ENCODE assay signal across 8 cellular contexts in the genomic region with DNA sequence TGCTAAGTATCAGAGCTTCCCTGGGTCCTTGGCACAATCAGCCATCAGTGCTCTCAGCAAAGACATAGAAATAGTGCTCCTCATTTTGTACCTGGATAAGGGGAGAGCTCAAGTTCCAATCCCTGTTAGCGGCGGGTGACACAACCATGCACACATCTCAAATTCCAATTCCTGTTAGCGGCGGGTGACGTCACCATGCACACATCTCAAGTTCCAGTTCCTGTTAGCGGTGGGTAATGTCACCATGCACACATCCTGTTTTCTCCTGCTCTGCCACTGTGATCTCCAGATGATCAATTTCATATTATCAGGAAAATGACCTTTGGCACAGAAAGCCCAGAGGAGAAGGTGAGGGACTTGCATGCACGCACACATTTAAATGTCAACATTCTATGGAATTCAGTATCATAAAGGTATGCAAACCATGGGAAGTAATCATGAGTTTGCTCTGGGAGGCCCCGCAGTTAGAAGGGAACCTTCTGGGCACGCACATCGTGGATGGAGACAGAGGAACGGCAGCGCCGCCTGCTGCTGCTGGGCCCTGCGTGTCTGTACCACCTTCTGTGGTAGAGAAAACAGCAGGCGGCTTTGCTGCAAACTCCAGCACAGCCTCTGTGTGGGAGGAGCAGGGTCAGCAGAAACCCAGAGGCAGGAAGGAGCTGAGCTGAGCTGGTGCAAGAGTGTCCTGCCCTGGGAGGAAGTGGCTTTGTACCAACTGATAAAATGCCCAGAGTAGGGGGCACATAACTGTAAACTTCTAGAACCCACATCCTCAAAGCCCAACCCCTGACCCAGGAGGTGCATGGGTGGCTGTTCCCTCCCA.
A peak's percentile ranks its signal among the peaks of the same experiment; 100 is the strongest.
DNase-seq lines count a peak whose midpoint lies in the region; ATAC-seq and TF ChIP-seq lines count a peak whose summit lies in the region.

No MANE protein-coding gene starts in this region.

- BruUV-seq in PC-9 (replicated peaks; lab: Mats Ljungman, UMichigan) = no TSS peak

- no peak overlapping the region for H4K91ac ChIP-seq in neuronal stem cell (ENCODE audit: low read depth, low read length, poor library complexity)

- peak; percentile 79 for ATAC-seq in CD4-positive, alpha-beta T cell (ENCODE audit: poor library complexity)
- ATAC-seq in GM19395 (IDR thresholded peaks at IDR 0.05; ENCODE audit: unreplicated experiment) (peak; percentile 79), HG03520 (IDR thresholded peaks at IDR 0.05; ENCODE audit: unreplicated experiment) (peak; percentile 83)

- no peak overlapping the region for H4K8ac ChIP-seq in neuronal stem cell (ENCODE audit: low read depth, low read length)

- H3K4me3 Mint-ChIP-seq in CD4-positive, alpha-beta T cell = peak overlapping the region; percentile 61
- peak overlapping the region; percentile 72 for H3K4me3 Mint-ChIP-seq in activated T-helper 1 cell treated with anti-CD3 and anti-CD28 coated beads, Interleukin-12 subunit alpha, Interleukin-12 subunit beta, Interleukin-2, Interleukin-4 antibody, amounts not matched to agents 30 ng/mL and 10 ng/mL and 1 ng/mL, durations not matched to agents 14 hours and 24 hours and 36 hours

- H3K4ac ChIP-seq in neuronal stem cell (ENCODE audit: low read length) = no peak overlapping the region

- H3K9me2 ChIP-seq in PC-9 (ENCODE audit: insufficient read depth) = no peaks in the 10 kb centered on the region

- POLR2A ChIA-PET in CD4-positive, alpha-beta T cell (lab: Charles Lee) = interaction anchor here (0.5 to 4.2 kb wide), 24 partner anchors 8 to 333 kb away, joined by 3 to 24 read pairs (median 4); a partner anchor contains a TSS
- POLR2A ChIA-PET in PC-9 (lab: Charles Lee; ENCODE audit: unreplicated experiment) = interaction anchor here (0.5 to 0.7 kb wide), 4 partner anchors 10 to 79 kb away, joined by 4 to 7 read pairs (median 5); no protein-coding TSS in a partner anchor

- intact Hi-C loops in CD4-positive, alpha-beta T cell (cut with DNase I, micrococcal nuclease) = loop anchor here (1.0 to 10.0 kb wide), 6 partner anchors 8 to 230 kb away; a partner anchor contains a TSS
- intact Hi-C loops in PC-9 (cut with micrococcal nuclease; ENCODE audit: unreplicated experiment) = loop anchor here (1.0 to 5.0 kb wide), 2 partner anchors 53 to 77 kb away; a partner anchor contains a TSS
- intact Hi-C loops in activated T-helper 1 cell treated with anti-CD3 and anti-CD28 coated beads, Interleukin-12 subunit alpha, Interleukin-12 subunit beta, Interleukin-2, Interleukin-4 antibody, amounts not matched to agents 30 ng/mL and 10 ng/mL and 1 ng/mL, durations not matched to agents 14 hours and 24 hours and 36 hours (cut with micrococcal nuclease) = loop anchor here (1.0 to 2.0 kb wide), 4 partner anchors 8 to 55 kb away; no protein-coding TSS in a partner anchor

- no CpG with 5 or more reads among the region's 15 CpGs for WGBS in neuronal stem cell (ENCODE audit: extremely low coverage in 2 of 2, insufficient read length in 2 of 2, insufficient replicate concordance in 1 of 2), 2 donors

- H2BK120ac ChIP-seq in neuronal stem cell (ENCODE audit: low read depth, low read length) = no peak overlapping the region

- H2BK5ac ChIP-seq in neuronal stem cell (ENCODE audit: low read length) = no peak overlapping the region

- no peak overlapping the region for H3K23ac ChIP-seq in neuronal stem cell (ENCODE audit: low read depth, low read length, poor library complexity)

- H3K36me3 ChIP-seq in PC-9 (ENCODE audit: low read depth) = no peaks in the 10 kb centered on the region
- no peaks in the 10 kb centered on the region for H3K36me3 ChIP-seq in neuronal stem cell (replicated peaks in 1 of 2; ENCODE audit: control insufficient read depth in 2 of 2, insufficient read depth in 2 of 2, low read length in 2 of 2)

- H3F3A ChIP-seq in PC-9 (ENCODE audit: insufficient read depth, low read depth) = peaks cover 38% of the 10 kb centered on the region

- H2BK15ac ChIP-seq in neuronal stem cell (ENCODE audit: low read length) = no peak overlapping the region

- peaks cover 42% of the 10 kb centered on the region for H3K4me1 ChIP-seq in PC-9 (replicated peaks; ENCODE audit: insufficient read depth)
- H3K4me1 ChIP-seq in neuronal stem cell (ENCODE audit: control insufficient read depth in 2 of 2, insufficient read depth in 1 of 2, low read depth in 1 of 2, low read length in 2 of 2) = peaks cover 30 to 34% of the 10 kb centered on the region in 2 donors

- H3K4me3 ChIP-seq in PC-9 (peak overlapping the region; percentile 38), fibroblast of mammary gland (ENCODE audit: control insufficient read depth, low read depth, low read length) (no peak overlapping the region), neuronal stem cell (ENCODE audit: low read length in 2 of 2) (no peak overlapping the region)

- no peak overlapping the region for H2BK12ac ChIP-seq in neuronal stem cell (ENCODE audit: low read length)

- CTCF ChIA-PET in CD4-positive, alpha-beta T cell (lab: Charles Lee) = interaction anchor here (0.6 to 3.5 kb wide), 10 partner anchors 8 to 92 kb away, joined by 3 to 15 read pairs (median 4); no protein-coding TSS in a partner anchor
- CTCF ChIA-PET in PC-9 (lab: Charles Lee) = interaction anchor here (0.5 kb wide), 1 partner anchor 12 kb away, joined by 3 read pairs; no protein-coding TSS in a partner anchor

- H3K27ac Mint-ChIP-seq in CD4-positive, alpha-beta T cell = peak overlapping the region; percentile 89
- peak overlapping the region; percentile 95 for H3K27ac Mint-ChIP-seq in activated T-helper 1 cell treated with anti-CD3 and anti-CD28 coated beads, Interleukin-12 subunit alpha, Interleukin-12 subunit beta, Interleukin-2, Interleukin-4 antibody, amounts not matched to agents 30 ng/mL and 10 ng/mL and 1 ng/mL, durations not matched to agents 14 hours and 24 hours and 36 hours

- TF ChIP-seq CTCF in CD4-positive, alpha-beta T cell (IDR thresholded peaks at IDR 0.05) = peak; percentile 79
- TF ChIP-seq CTCF in PC-9 (conservative IDR thresholded peaks at IDR 0.05) = peak; percentile 52; the same call in 1 of the 2 replicates
- TF ChIP-seq CTCF in fibroblast of mammary gland (conservative IDR thresholded peaks at IDR 0.05; ENCODE audit: control insufficient read depth, insufficient read depth, low read depth, low read length) = peak; percentile 72

- H3K9me3 Mint-ChIP-seq in CD4-positive, alpha-beta T cell = no peaks in the 10 kb centered on the region
- H3K9me3 Mint-ChIP-seq in activated T-helper 1 cell treated with anti-CD3 and anti-CD28 coated beads, Interleukin-12 subunit alpha, Interleukin-12 subunit beta, Interleukin-2, Interleukin-4 antibody, amounts not matched to agents 30 ng/mL and 10 ng/mL and 1 ng/mL, durations not matched to agents 14 hours and 24 hours and 36 hours = no peaks in the 10 kb centered on the region

- DNase-seq in CD4-positive, alpha-beta T cell = peak; percentile 64 to 82 (median 75)
- DNase-seq in PC-9 (peak; percentile 63 to 96), fibroblast of mammary gland (ENCODE audit: low read depth) (peak; percentile 82), neuronal stem cell (ENCODE audit: low spot score) (peak; percentile 31), stromal cell of bone marrow (ENCODE audit: low read depth) (peak; percentile 73)
- peak; percentile 78 for DNase-seq in activated T-helper 1 cell treated with anti-CD3 and anti-CD28 coated beads, Interleukin-12 subunit alpha, Interleukin-12 subunit beta, Interleukin-2, Interleukin-4 antibody, amounts not matched to agents 30 ng/mL and 10 ng/mL and 1 ng/mL, durations not matched to agents 14 hours and 24 hours and 36 hours (ENCODE audit: low spot score)

- H3K27me3 ChIP-seq in CD4-positive, alpha-beta T cell (ENCODE audit: control insufficient read depth, insufficient read depth, low read length) = no peaks in the 10 kb centered on the region
- H3K27me3 ChIP-seq in PC-9 (ENCODE audit: insufficient read depth, low read depth) (no peaks in the 10 kb centered on the region), neuronal stem cell (ENCODE audit: control insufficient read depth in 3 of 3, insufficient read depth in 3 of 3, low read depth in 1 of 3, low read length in 3 of 3) (peaks cover 0 to 3% (median 0%) of the 10 kb centered on the region in 3 experiments)

- H2AFZ ChIP-seq in PC-9 (no peak overlapping the region), neuronal stem cell (ENCODE audit: low read length) (peak overlapping the region; percentile 52)

- H3K9ac ChIP-seq in neuronal stem cell (ENCODE audit: low read depth, low read length, poor library complexity) = no peak overlapping the region

- H3K9me3 ChIP-seq in CD4-positive, alpha-beta T cell (ENCODE audit: control insufficient read depth, low read length) = no peaks in the 10 kb centered on the region
- H3K9me3 ChIP-seq in PC-9 (ENCODE audit: insufficient read depth, low read depth) (no peaks in the 10 kb centered on the region), neuronal stem cell (replicated peaks in 1 of 2; ENCODE audit: control insufficient read depth in 2 of 2, insufficient read depth in 1 of 2, low read depth in 1 of 2, low read length in 2 of 2) (no peaks in the 10 kb centered on the region)

- no peaks in the 10 kb centered on the region for H3K79me1 ChIP-seq in neuronal stem cell (ENCODE audit: low read depth, low read length)

- peak overlapping the region; percentile 92 for H3K27ac ChIP-seq in CD4-positive, alpha-beta T cell (ENCODE audit: low read depth, low read length)
- H3K27ac ChIP-seq in PC-9 = peak overlapping the region; percentile 98
- H3K27ac ChIP-seq in neuronal stem cell (replicated peaks; ENCODE audit: low read length) = no peak overlapping the region

- peaks cover 69% of the 10 kb centered on the region for H3K4me1 Mint-ChIP-seq in CD4-positive, alpha-beta T cell (ENCODE audit: low read depth)
- H3K4me1 Mint-ChIP-seq in activated T-helper 1 cell treated with anti-CD3 and anti-CD28 coated beads, Interleukin-12 subunit alpha, Interleukin-12 subunit beta, Interleukin-2, Interleukin-4 antibody, amounts not matched to agents 30 ng/mL and 10 ng/mL and 1 ng/mL, durations not matched to agents 14 hours and 24 hours and 36 hours (ENCODE audit: low read depth) = peaks cover 66% of the 10 kb centered on the region

- H3K36me3 Mint-ChIP-seq in CD4-positive, alpha-beta T cell (ENCODE audit: low read depth) = peaks cover 9% of the 10 kb centered on the region
- H3K36me3 Mint-ChIP-seq in activated T-helper 1 cell treated with anti-CD3 and anti-CD28 coated beads, Interleukin-12 subunit alpha, Interleukin-12 subunit beta, Interleukin-2, Interleukin-4 antibody, amounts not matched to agents 30 ng/mL and 10 ng/mL and 1 ng/mL, durations not matched to agents 14 hours and 24 hours and 36 hours (ENCODE audit: low read depth) = peaks cover 21% of the 10 kb centered on the region

- peaks cover 66% of the 10 kb centered on the region for H3K79me2 ChIP-seq in PC-9 (ENCODE audit: low read depth)

- H4K20me1 ChIP-seq in PC-9 (ENCODE audit: insufficient read depth) = no peaks in the 10 kb centered on the region

- H3K14ac ChIP-seq in neuronal stem cell (ENCODE audit: low read length) = no peak overlapping the region

- H3K4me2 ChIP-seq in PC-9 = peak overlapping the region; percentile 83
- H3K4me2 ChIP-seq in neuronal stem cell (ENCODE audit: insufficient read depth, low read length, poor library complexity, severe bottlenecking) = no peak overlapping the region

- H3K18ac ChIP-seq in neuronal stem cell (ENCODE audit: low read length) = no peak overlapping the region

- H3K27me3 Mint-ChIP-seq in CD4-positive, alpha-beta T cell = no peaks in the 10 kb centered on the region
- H3K27me3 Mint-ChIP-seq in activated T-helper 1 cell treated with anti-CD3 and anti-CD28 coated beads, Interleukin-12 subunit alpha, Interleukin-12 subunit beta, Interleukin-2, Interleukin-4 antibody, amounts not matched to agents 30 ng/mL and 10 ng/mL and 1 ng/mL, durations not matched to agents 14 hours and 24 hours and 36 hours (ENCODE audit: insufficient read depth) = no peaks in the 10 kb centered on the region

- H2AK5ac ChIP-seq in neuronal stem cell (ENCODE audit: low read depth, low read length) = peak overlapping the region; percentile 65

Comparison
In these comparisons a context has a peak if more than half of its experiments do, and no peak if none do; other contexts are left out.
1. DNase-seq: peak in every context shown above with its lines; median percentile 82 in fibroblast of mammary gland; 80 in PC-9; 78 in activated T-helper 1 cell treated with anti-CD3 and anti-CD28 coated beads, Interleukin-12 subunit alpha, Interleukin-12 subunit beta, Interleukin-2, Interleukin-4 antibody, amounts not matched to agents 30 ng/mL and 10 ng/mL and 1 ng/mL, durations not matched to agents 14 hours and 24 hours and 36 hours; 75 in CD4-positive, alpha-beta T cell; 73 in stromal cell of bone marrow; 31 in neuronal stem cell.